Comparison of ENCODE assay signal across 1 cellular context in genomic region chr14:75531256-75531655, GRCh38.
TF ChIP-seq lines count a peak whose summit lies in the region.

No MANE protein-coding gene starts in this region.

TF ChIP-seq in GM23338, 12 proteins besides CTCF, POLR2A, EP300 and RAD21:
- TF ChIP-seq ZNF114 (CRISPR knock-in tag; IDR thresholded peaks at IDR 0.05), result no peak
- TF ChIP-seq, protein P1, sequence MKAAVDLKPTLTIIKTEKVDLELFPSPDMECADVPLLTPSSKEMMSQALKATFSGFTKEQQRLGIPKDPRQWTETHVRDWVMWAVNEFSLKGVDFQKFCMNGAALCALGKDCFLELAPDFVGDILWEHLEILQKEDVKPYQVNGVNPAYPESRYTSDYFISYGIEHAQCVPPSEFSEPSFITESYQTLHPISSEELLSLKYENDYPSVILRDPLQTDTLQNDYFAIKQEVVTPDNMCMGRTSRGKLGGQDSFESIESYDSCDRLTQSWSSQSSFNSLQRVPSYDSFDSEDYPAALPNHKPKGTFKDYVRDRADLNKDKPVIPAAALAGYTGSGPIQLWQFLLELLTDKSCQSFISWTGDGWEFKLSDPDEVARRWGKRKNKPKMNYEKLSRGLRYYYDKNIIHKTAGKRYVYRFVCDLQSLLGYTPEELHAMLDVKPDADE (IDR thresholded peaks at IDR 0.05), result no peak
- TF ChIP-seq, protein P2, sequence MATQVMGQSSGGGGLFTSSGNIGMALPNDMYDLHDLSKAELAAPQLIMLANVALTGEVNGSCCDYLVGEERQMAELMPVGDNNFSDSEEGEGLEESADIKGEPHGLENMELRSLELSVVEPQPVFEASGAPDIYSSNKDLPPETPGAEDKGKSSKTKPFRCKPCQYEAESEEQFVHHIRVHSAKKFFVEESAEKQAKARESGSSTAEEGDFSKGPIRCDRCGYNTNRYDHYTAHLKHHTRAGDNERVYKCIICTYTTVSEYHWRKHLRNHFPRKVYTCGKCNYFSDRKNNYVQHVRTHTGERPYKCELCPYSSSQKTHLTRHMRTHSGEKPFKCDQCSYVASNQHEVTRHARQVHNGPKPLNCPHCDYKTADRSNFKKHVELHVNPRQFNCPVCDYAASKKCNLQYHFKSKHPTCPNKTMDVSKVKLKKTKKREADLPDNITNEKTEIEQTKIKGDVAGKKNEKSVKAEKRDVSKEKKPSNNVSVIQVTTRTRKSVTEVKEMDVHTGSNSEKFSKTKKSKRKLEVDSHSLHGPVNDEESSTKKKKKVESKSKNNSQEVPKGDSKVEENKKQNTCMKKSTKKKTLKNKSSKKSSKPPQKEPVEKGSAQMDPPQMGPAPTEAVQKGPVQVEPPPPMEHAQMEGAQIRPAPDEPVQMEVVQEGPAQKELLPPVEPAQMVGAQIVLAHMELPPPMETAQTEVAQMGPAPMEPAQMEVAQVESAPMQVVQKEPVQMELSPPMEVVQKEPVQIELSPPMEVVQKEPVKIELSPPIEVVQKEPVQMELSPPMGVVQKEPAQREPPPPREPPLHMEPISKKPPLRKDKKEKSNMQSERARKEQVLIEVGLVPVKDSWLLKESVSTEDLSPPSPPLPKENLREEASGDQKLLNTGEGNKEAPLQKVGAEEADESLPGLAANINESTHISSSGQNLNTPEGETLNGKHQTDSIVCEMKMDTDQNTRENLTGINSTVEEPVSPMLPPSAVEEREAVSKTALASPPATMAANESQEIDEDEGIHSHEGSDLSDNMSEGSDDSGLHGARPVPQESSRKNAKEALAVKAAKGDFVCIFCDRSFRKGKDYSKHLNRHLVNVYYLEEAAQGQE (IDR thresholded peaks at IDR 0.05; ENCODE audit: unreplicated experiment), result no peak
- no peak for TF ChIP-seq ZNF331 (CRISPR knock-in tag; IDR thresholded peaks at IDR 0.05; ENCODE audit: low read depth)
- no peak for TF ChIP-seq ZNF462 (CRISPR knock-in tag; IDR thresholded peaks at IDR 0.05)
- TF ChIP-seq STAT1 (IDR thresholded peaks at IDR 0.05; ENCODE audit: unreplicated experiment), result no peak
- no peak for TF ChIP-seq EZH2 (IDR thresholded peaks at IDR 0.05; ENCODE audit: low read depth, unreplicated experiment)
- TF ChIP-seq JUNB (IDR thresholded peaks at IDR 0.05; ENCODE audit: unreplicated experiment), result no peak
- no peak for TF ChIP-seq EZH2phosphoT487 (IDR thresholded peaks at IDR 0.05; ENCODE audit: unreplicated experiment)
- TF ChIP-seq POLR2AphosphoS5 (IDR thresholded peaks at IDR 0.05; ENCODE audit: low read depth), result no peak
- TF ChIP-seq NANOG (IDR thresholded peaks at IDR 0.05; ENCODE audit: borderline replicate concordance), result no peak
- TF ChIP-seq CREB1 (CRISPR knock-in tag; IDR thresholded peaks at IDR 0.05; ENCODE audit: low read depth), result no peak
